In the genomic region with DNA sequence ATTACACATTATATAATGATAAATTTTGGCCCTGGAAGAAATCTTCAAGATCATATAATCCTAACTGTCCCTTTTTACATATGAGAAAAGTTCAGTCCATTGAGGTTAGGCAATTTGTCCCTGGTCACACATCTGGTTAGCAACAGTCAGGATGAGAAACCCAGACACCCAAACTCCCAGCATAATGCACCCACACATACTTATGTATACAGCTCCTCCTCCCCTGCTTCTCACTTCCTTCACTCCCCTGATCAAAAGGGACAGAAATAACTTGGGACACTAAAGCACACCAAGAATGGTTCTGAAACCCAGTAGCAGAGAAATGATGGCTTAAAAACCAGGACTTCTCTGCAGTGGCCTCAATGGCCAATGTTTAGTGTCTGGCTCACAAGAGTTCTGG, we compare ENCODE assay signal across 1 cellular context.
TF ChIP-seq lines count a peak whose summit lies in the region.

No MANE protein-coding gene starts in this region.

TF ChIP-seq in WTC11, 78 proteins besides CTCF, POLR2A, EP300 and RAD21 (continued from another document):
- TF ChIP-seq ZNF416 (CRISPR knock-in tag; IDR thresholded peaks at IDR 0.05) (no peak), ZNF396 (CRISPR knock-in tag; IDR thresholded peaks at IDR 0.05; ENCODE audit: borderline replicate concordance) (no peak), ZNF671 (CRISPR knock-in tag; IDR thresholded peaks at IDR 0.05) (no peak), MYBL2 (CRISPR knock-in tag; IDR thresholded peaks at IDR 0.05) (no peak), ZNF219 (CRISPR knock-in tag; IDR thresholded peaks at IDR 0.05; ENCODE audit: borderline replicate concordance) (no peak)
- TF ChIP-seq, protein P1, sequence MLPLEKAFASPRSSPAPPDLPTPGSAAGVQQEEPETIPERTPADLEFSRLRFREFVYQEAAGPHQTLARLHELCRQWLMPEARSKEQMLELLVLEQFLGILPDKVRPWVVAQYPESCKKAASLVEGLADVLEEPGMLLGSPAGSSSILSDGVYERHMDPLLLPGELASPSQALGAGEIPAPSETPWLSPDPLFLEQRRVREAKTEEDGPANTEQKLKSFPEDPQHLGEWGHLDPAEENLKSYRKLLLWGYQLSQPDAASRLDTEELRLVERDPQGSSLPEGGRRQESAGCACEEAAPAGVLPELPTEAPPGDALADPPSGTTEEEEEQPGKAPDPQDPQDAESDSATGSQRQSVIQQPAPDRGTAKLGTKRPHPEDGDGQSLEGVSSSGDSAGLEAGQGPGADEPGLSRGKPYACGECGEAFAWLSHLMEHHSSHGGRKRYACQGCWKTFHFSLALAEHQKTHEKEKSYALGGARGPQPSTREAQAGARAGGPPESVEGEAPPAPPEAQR (CRISPR knock-in tag; IDR thresholded peaks at IDR 0.05): no peak
- TF ChIP-seq, protein P2, sequence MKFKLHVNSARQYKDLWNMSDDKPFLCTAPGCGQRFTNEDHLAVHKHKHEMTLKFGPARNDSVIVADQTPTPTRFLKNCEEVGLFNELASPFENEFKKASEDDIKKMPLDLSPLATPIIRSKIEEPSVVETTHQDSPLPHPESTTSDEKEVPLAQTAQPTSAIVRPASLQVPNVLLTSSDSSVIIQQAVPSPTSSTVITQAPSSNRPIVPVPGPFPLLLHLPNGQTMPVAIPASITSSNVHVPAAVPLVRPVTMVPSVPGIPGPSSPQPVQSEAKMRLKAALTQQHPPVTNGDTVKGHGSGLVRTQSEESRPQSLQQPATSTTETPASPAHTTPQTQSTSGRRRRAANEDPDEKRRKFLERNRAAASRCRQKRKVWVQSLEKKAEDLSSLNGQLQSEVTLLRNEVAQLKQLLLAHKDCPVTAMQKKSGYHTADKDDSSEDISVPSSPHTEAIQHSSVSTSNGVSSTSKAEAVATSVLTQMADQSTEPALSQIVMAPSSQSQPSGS (CRISPR knock-in tag; IDR thresholded peaks at IDR 0.05; ENCODE audit: borderline replicate concordance, low read depth): no peak
